2 cellular contexts compared by ENCODE assay signal in the genomic region with DNA sequence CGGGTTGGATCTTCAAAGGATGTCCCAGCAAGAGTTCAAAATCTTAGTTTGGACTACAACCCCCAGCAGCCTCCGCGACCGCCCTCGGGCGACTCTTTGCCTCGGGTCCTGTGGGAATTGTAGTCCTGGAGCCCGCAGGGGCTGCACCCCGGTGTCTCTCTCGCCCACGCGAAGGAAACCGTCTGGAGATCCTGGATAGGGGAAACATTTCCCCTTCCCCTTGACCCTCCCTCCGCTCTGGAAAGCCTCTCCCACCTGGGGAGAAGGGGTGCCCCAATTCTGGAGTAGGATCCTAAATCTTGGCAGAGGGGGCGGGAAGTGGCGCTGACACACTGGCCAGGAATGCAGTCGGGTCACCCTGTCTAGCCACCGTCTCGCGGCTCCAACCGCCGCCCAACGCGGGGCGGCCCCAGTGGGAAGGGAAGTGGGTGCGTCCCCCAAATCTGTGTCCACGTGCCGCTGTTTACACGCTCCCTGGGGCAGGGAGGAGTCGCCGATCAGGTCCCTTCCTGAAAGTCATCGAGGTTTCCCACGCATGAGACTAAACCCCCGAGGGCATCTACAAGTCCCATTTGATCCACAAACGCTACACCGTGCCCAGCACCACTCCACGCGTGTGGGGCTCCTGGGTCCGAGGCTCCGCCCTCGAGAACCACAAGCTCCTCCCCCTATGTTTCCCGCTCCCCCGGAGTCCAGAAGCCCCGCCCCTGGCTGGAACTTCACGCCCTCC.
TF ChIP-seq lines count a peak whose summit lies in the region.

No MANE protein-coding gene starts in this region.

TF ChIP-seq in IMR-90, 13 proteins besides CTCF, POLR2A, EP300 and RAD21:
- TF ChIP-seq, protein P1, sequence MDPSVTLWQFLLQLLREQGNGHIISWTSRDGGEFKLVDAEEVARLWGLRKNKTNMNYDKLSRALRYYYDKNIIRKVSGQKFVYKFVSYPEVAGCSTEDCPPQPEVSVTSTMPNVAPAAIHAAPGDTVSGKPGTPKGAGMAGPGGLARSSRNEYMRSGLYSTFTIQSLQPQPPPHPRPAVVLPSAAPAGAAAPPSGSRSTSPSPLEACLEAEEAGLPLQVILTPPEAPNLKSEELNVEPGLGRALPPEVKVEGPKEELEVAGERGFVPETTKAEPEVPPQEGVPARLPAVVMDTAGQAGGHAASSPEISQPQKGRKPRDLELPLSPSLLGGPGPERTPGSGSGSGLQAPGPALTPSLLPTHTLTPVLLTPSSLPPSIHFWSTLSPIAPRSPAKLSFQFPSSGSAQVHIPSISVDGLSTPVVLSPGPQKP (IDR thresholded peaks at IDR 0.05; ENCODE audit: borderline replicate concordance, low read depth, low read length), result no peak
- TF ChIP-seq RCOR1 (IDR thresholded peaks at IDR 0.05; ENCODE audit: insufficient replicate concordance, low read length) (no peak), FOS (IDR thresholded peaks at IDR 0.05; ENCODE audit: low read depth, low read length) (peak; percentile 64), BHLHE40 (IDR thresholded peaks at IDR 0.05; ENCODE audit: low read depth, low read length) (peak; percentile 85), CHD1 (IDR thresholded peaks at IDR 0.05; ENCODE audit: low read depth, low read length) (no peak), MAZ (IDR thresholded peaks at IDR 0.05; ENCODE audit: borderline replicate concordance, low read depth, low read length) (0 out of 2 replicates have a peak, but pooled peaks have one; percentile 13), NFE2L2 (IDR thresholded peaks at IDR 0.05; ENCODE audit: low read depth, low read length) (no peak), MXI1 (IDR thresholded peaks at IDR 0.05; ENCODE audit: borderline replicate concordance, low read depth, low read length) (peak; percentile 82), CEBPB (IDR thresholded peaks at IDR 0.05; ENCODE audit: low read depth, low read length) (no peak)
- TF ChIP-seq, protein P2, sequence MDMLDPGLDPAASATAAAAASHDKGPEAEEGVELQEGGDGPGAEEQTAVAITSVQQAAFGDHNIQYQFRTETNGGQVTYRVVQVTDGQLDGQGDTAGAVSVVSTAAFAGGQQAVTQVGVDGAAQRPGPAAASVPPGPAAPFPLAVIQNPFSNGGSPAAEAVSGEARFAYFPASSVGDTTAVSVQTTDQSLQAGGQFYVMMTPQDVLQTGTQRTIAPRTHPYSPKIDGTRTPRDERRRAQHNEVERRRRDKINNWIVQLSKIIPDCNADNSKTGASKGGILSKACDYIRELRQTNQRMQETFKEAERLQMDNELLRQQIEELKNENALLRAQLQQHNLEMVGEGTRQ (IDR thresholded peaks at IDR 0.05; ENCODE audit: low read depth, low read length), result peak; percentile 75

TF ChIP-seq in PFSK-1, 5 proteins besides CTCF, POLR2A, EP300 and RAD21 (continued from another document):
- TF ChIP-seq, protein P3, sequence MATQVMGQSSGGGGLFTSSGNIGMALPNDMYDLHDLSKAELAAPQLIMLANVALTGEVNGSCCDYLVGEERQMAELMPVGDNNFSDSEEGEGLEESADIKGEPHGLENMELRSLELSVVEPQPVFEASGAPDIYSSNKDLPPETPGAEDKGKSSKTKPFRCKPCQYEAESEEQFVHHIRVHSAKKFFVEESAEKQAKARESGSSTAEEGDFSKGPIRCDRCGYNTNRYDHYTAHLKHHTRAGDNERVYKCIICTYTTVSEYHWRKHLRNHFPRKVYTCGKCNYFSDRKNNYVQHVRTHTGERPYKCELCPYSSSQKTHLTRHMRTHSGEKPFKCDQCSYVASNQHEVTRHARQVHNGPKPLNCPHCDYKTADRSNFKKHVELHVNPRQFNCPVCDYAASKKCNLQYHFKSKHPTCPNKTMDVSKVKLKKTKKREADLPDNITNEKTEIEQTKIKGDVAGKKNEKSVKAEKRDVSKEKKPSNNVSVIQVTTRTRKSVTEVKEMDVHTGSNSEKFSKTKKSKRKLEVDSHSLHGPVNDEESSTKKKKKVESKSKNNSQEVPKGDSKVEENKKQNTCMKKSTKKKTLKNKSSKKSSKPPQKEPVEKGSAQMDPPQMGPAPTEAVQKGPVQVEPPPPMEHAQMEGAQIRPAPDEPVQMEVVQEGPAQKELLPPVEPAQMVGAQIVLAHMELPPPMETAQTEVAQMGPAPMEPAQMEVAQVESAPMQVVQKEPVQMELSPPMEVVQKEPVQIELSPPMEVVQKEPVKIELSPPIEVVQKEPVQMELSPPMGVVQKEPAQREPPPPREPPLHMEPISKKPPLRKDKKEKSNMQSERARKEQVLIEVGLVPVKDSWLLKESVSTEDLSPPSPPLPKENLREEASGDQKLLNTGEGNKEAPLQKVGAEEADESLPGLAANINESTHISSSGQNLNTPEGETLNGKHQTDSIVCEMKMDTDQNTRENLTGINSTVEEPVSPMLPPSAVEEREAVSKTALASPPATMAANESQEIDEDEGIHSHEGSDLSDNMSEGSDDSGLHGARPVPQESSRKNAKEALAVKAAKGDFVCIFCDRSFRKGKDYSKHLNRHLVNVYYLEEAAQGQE (IDR thresholded peaks at IDR 0.05; ENCODE audit: insufficient read depth in 1 of 2, low read depth in 2 of 2, low read length in 2 of 2), result no peak
- TF ChIP-seq POLR2AphosphoS5 (IDR thresholded peaks at IDR 0.05; ENCODE audit: low read depth, low read length) (peak; percentile 26; the same call in 1 of the 2 replicates), SIN3A (IDR thresholded peaks at IDR 0.05; ENCODE audit: borderline replicate concordance, insufficient read depth, low read length) (0 out of 2 replicates have a peak, but pooled peaks have one; percentile 5), TAF1 (IDR thresholded peaks at IDR 0.05; ENCODE audit: borderline replicate concordance, insufficient read depth, low read length) (peak; percentile 32; the same call in 1 of the 2 replicates)
